ENCODE assay signal across 1 cellular context in genomic region chr1:155307247-155307740, GRCh38.
TF ChIP-seq lines count a peak whose summit lies in the region.

No MANE protein-coding gene starts in this region.

TF ChIP-seq in K562, 482 proteins besides CTCF, POLR2A, EP300 and RAD21 (continued from another document and continues in another):
- TF ChIP-seq TAF1 (IDR thresholded peaks at IDR 0.05; ENCODE audit: control insufficient read depth, extremely low read depth, insufficient read depth, low read length, severe bottlenecking) (no peak), CUX1 (CRISPR knock-in tag; IDR thresholded peaks at IDR 0.05) (peak; percentile 94), PML (IDR thresholded peaks at IDR 0.05; ENCODE audit: low read length) (no peak), NRF1 (conservative IDR thresholded peaks at IDR 0.05 in 1 of 2, IDR thresholded peaks at IDR 0.05 in 1 of 2) (no peak), ZBTB12 (CRISPR knock-in tag; IDR thresholded peaks at IDR 0.05) (peak; percentile 85), ZNF655 (CRISPR knock-in tag; IDR thresholded peaks at IDR 0.05) (no peak), THRA (IDR thresholded peaks at IDR 0.05) (no peak), NR2F6 (CRISPR knock-in tag; IDR thresholded peaks at IDR 0.05) (no peak), TFE3 (CRISPR knock-in tag; IDR thresholded peaks at IDR 0.05) (no peak), KDM1A (IDR thresholded peaks at IDR 0.05) (peak; percentile 33 to 38; a peak in 1 of 4 replicates), GTF3C2 (IDR thresholded peaks at IDR 0.05; ENCODE audit: borderline replicate concordance, extremely low read depth, insufficient read length) (no peak), ZNF696 (CRISPR knock-in tag; conservative IDR thresholded peaks at IDR 0.05) (peak; percentile 83), ESRRA (IDR thresholded peaks at IDR 0.05; ENCODE audit: borderline replicate concordance, low read depth) (no peak), HDAC3 (IDR thresholded peaks at IDR 0.05; ENCODE audit: borderline replicate concordance, partially characterized antibody) (no peak), CCAR2 (IDR thresholded peaks at IDR 0.05; ENCODE audit: low read depth, low read length) (no peak), ZNF197 (CRISPR knock-in tag; IDR thresholded peaks at IDR 0.05; ENCODE audit: low read depth) (peak; percentile 94), CBX5 (IDR thresholded peaks at IDR 0.05; ENCODE audit: borderline replicate concordance, low read depth) (no peak), JUND (IDR thresholded peaks at IDR 0.05; ENCODE audit: borderline replicate concordance, low read depth, low read length) (no peak), JUND (tag; IDR thresholded peaks at IDR 0.05; ENCODE audit: borderline replicate concordance, low read depth, low read length) (peak; percentile 75; the same call in 2 of the 3 replicates), ZNF347 (CRISPR knock-in tag; IDR thresholded peaks at IDR 0.05; ENCODE audit: low read depth) (peak; percentile 93), MAFF (IDR thresholded peaks at IDR 0.05; ENCODE audit: low read length) (no peak), NCOA6 (IDR thresholded peaks at IDR 0.05) (no peak), ZBTB26 (CRISPR knock-in tag; IDR thresholded peaks at IDR 0.05) (peak; percentile 85; the same call in 1 of the 2 replicates), ZNF592 (IDR thresholded peaks at IDR 0.05) (peak; percentile 100), FOXK1 (CRISPR knock-in tag; IDR thresholded peaks at IDR 0.05; ENCODE audit: borderline replicate concordance) (no peak), ZNF311 (CRISPR knock-in tag; IDR thresholded peaks at IDR 0.05) (peak; percentile 96), RBFOX2 (IDR thresholded peaks at IDR 0.05; ENCODE audit: low read depth, low read length) (no peak), ZNF23 (CRISPR knock-in tag; IDR thresholded peaks at IDR 0.05) (peak; percentile 81; the same call in 1 of the 2 replicates), TAF9B (IDR thresholded peaks at IDR 0.05; ENCODE audit: partially characterized antibody) (no peak), THRB (CRISPR knock-in tag; conservative IDR thresholded peaks at IDR 0.05) (peak; percentile 84), ZNF764 (CRISPR knock-in tag; IDR thresholded peaks at IDR 0.05; ENCODE audit: low read depth) (no peak), MYNN (IDR thresholded peaks at IDR 0.05) (no peak), MYNN (CRISPR knock-in tag; IDR thresholded peaks at IDR 0.05) (no peak), ATF2 (CRISPR knock-in tag; IDR thresholded peaks at IDR 0.05) (no peak)
